Comparison of ENCODE assay signal across 8 cellular contexts in the genomic region with DNA sequence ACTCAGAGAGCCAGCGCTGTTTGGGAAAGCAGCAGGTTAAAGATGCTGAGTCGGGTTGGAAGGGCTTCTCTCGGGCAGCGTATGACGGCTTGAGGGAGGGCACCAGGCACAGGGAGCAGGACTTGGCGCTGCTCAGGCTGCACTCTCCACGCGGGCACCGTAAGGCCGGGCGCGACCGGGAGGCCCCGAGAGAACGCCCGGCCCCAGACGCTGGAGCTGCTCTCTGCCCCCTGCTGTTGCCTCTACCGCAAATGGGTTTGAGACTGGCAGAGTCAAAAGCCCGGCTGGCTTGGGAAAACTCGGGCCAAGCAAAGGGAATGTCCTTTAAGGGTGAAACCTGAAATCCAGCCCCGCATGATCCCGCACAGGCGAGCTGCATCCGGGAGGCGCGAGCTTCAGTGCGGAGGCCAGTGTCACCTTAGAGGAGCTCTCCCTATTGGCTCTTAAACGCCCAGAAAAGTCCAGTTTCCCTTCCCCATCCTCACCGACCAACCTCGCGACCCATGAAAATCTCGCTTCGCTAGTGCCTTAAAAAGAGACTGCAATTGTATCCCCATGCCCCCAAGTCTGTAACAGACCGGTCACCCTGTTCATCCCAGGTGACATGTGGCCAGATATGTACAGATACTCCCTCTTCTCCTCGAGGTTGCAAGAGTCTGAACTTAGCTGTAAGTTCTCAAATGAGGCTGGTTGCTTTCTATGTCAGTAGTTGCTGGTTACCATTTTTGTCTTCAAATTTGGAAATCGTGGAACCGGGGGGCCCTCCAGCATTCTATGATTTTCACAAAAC. TPM values are rescaled to one million over a fixed set of nuclear protein-coding genes. Genes with fewer than 3 reads are reported as not detected.
DNase-seq lines count a peak whose midpoint lies in the region; ATAC-seq, FAIRE-seq and TF ChIP-seq lines count a peak whose summit lies in the region.

No MANE protein-coding gene starts in this region.

- peak; percentile 60 for TF ChIP-seq CTCF in chondrocyte (IDR thresholded peaks at IDR 0.05)
- TF ChIP-seq CTCF in lower lobe of right lung (IDR thresholded peaks at IDR 0.05), result no peak

- no peaks in the 10 kb centered on the region for H3K9me3 ChIP-seq in lower lobe of right lung

- H3K27me3 ChIP-seq in lower lobe of right lung (ENCODE audit: low read depth), result peaks cover 91% of the 10 kb centered on the region

- intact Hi-C loops in lower lobe of right lung (cut with DNase I), result no loop called here

- no peaks in the 10 kb centered on the region for H3K9me3 Mint-ChIP-seq in chondrocyte (ENCODE audit: low read depth)

- H3K4me3 Mint-ChIP-seq in chondrocyte (ENCODE audit: unreplicated experiment), result peak overlapping the region; percentile 86

- FAIRE-seq in urothelium cell line (lab: Jason Lieb, UNC), result no peak

- H3K27ac ChIP-seq in lower lobe of right lung, result peak overlapping the region; percentile 62

- no peaks in the 10 kb centered on the region for H3K36me3 ChIP-seq in lower lobe of right lung

- peak overlapping the region; percentile 62 for H3K4me3 ChIP-seq in lower lobe of right lung

- ATAC-seq in lower lobe of right lung (peak; percentile 65 to 75), GM18511 (IDR thresholded peaks at IDR 0.05; ENCODE audit: unreplicated experiment) (no peak)

- DNase-seq in AG08396 (ENCODE audit: low spot score) (peak; percentile 73), HuH-7 (ENCODE audit: low spot score) (peak; percentile 59), chondrocyte (ENCODE audit: low spot score) (peak; percentile 85), lower lobe of right lung (no peak), urothelium cell line (ENCODE audit: low spot score) (peak; percentile 67), kidney glomerular epithelial cell (lab: John Stamatoyannopoulos, UW) (no peak), activated gamma-delta T cell (lab: John Stamatoyannopoulos, UW) (no peak)

- H3K27ac Mint-ChIP-seq in chondrocyte (ENCODE audit: unreplicated experiment), result peak overlapping the region; percentile 96

- peaks cover 66% of the 10 kb centered on the region for H3K4me1 Mint-ChIP-seq in chondrocyte (ENCODE audit: low read depth)

- no peaks in the 10 kb centered on the region for H3K27me3 Mint-ChIP-seq in chondrocyte (ENCODE audit: low read depth)

- peaks cover 29% of the 10 kb centered on the region for H3K4me1 ChIP-seq in lower lobe of right lung

- H3K36me3 Mint-ChIP-seq in chondrocyte (ENCODE audit: low read depth), result peaks cover 18% of the 10 kb centered on the region

RNA-seq across cellular contexts. Expression of a gene that starts 1.1 kb away (rescaled TPM):
- total RNA-seq in chondrocyte (158 to 224 TPM (median 168 TPM) in 3 replicates), lower lobe of right lung (30.1 TPM)

Comparison
In these comparisons a context has a peak if more than half of its experiments do, and no peak if none do; other contexts are left out.
1. DNase-seq: peak in AG08396 (single experiment), HuH-7 (single experiment), chondrocyte (single experiment) and urothelium cell line (single experiment); none in lower lobe of right lung (single experiment), kidney glomerular epithelial cell (single experiment) and activated gamma-delta T cell (single experiment).